Comparison of ENCODE assay signal across 8 cellular contexts in the genomic region with DNA sequence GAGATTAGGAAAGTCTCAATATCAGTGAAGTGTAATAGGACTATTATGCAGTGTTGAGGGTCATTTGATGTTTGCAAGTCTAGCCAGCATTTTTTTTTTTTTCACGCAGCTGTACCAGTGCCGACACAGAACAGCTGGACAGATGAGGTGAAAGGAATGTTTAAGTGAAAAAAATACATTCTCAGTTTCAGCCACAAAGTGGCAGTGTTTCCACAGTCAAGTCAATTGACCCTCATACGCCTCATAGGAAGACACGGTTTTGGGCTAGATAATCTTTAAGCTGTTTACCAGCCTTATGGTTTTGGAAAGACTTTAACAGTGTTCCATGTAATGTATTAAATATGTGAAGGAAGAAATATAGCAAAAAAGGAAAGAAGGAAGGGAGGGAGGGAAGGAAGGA.
DNase-seq lines count a peak whose midpoint lies in the region; ATAC-seq and TF ChIP-seq lines count a peak whose summit lies in the region.

No MANE protein-coding gene starts in this region.

- no peaks in the 10 kb centered on the region for H3K36me3 ChIP-seq in A673 (ENCODE audit: insufficient read depth, low read length, poor library complexity, severe bottlenecking)

- intact Hi-C loops in A673 (cut with micrococcal nuclease; ENCODE audit: unreplicated experiment): loop anchor here (1.0 to 2.0 kb wide), 3 partner anchors 153 to 294 kb away; no protein-coding TSS in a partner anchor

- H3K4me1 Mint-ChIP-seq in brain: peaks cover 5% of the 10 kb centered on the region

- no TSS peak for BruUV-seq in A673 (replicated peaks; lab: Mats Ljungman, UMichigan)

- CTCF ChIA-PET in A673 (lab: Charles Lee): interaction anchor here (0.6 to 1.3 kb wide), 6 partner anchors 10 to 303 kb away, joined by 3 to 10 read pairs (median 4); no protein-coding TSS in a partner anchor

- H3K4me3 ChIP-seq in A673 (ENCODE audit: low read depth, low read length, poor library complexity, severe bottlenecking): no peak overlapping the region

- no peak overlapping the region for H3K27ac Mint-ChIP-seq in brain

- no peaks in the 10 kb centered on the region for H3K36me3 Mint-ChIP-seq in brain

- H3K9me3 Mint-ChIP-seq in brain: no peaks in the 10 kb centered on the region

- no peak overlapping the region for H3K27ac ChIP-seq in A673 (ENCODE audit: low read depth, low read length, poor library complexity, severe bottlenecking)

- peak; percentile 93 for ATAC-seq in GM18505 (IDR thresholded peaks at IDR 0.05; ENCODE audit: unreplicated experiment)
- ATAC-seq in HG02840 (IDR thresholded peaks at IDR 0.05; ENCODE audit: low FRiP score, unreplicated experiment): peak; percentile 94
- ATAC-seq in left lobe of liver: peak; percentile 96

- DNase-seq in A673 (ENCODE audit: low spot score) (peak; percentile 56), NCI-H146 treated with DMSO at 0.1 percent for 48 hours (lab: John Stamatoyannopoulos, UW; ENCODE audit: unreplicated experiment) (peak; percentile 6), left lobe of liver (ENCODE audit: low spot score) (no peak), T-helper 9 cell (no peak), GOT3 (lab: John Stamatoyannopoulos, UW) (no peak)

- H3K27me3 ChIP-seq in A673 (replicated peaks; ENCODE audit: insufficient read depth, low read depth, low read length, poor library complexity): no peaks in the 10 kb centered on the region

- TF ChIP-seq CTCF in A673 (conservative IDR thresholded peaks at IDR 0.05; ENCODE audit: low read depth, low read length) (peak; percentile 60), brain (conservative IDR thresholded peaks at IDR 0.05) (peak; percentile 84 to 86)

- H3K9me3 ChIP-seq in A673 (ENCODE audit: low read depth, low read length, poor library complexity, severe bottlenecking): no peaks in the 10 kb centered on the region

- no peak for TF ChIP-seq POLR2A in GM18505 (IDR thresholded peaks at IDR 0.05; ENCODE audit: borderline replicate concordance, extremely low read depth, insufficient read depth, insufficient read length)

- peaks cover 5% of the 10 kb centered on the region for H3K27me3 Mint-ChIP-seq in brain

- no peaks in the 10 kb centered on the region for H3K4me1 ChIP-seq in A673 (ENCODE audit: insufficient read depth, low read length, poor library complexity, severe bottlenecking)

- no peak overlapping the region for H3K4me3 Mint-ChIP-seq in brain

- POLR2A ChIA-PET in A673 (lab: Charles Lee; ENCODE audit: low non-redundant PET): no interaction called here

Comparison
In these comparisons a context has a peak if more than half of its experiments do, and no peak if none do; other contexts are left out.
1. DNase-seq: peak in A673 (single experiment) and NCI-H146 treated with DMSO at 0.1 percent for 48 hours (single experiment); none in left lobe of liver (single experiment), T-helper 9 cell (single experiment) and GOT3 (single experiment).
2. Peak in every context shown above with its lines, with median percentiles within 50 percentile points of each other: ATAC-seq.